ENCODE assay signal across 9 cellular contexts in genomic region chr2:236862961-236863728, GRCh38.
DNase-seq lines count a peak whose midpoint lies in the region; ATAC-seq and TF ChIP-seq lines count a peak whose summit lies in the region.
"Had no signal": no experiment of that assay in that cellular context is flagged by ENCODE, and none has a peak within 500 bp of the region (broad histone marks: within the 10 kb centered on the region; RNA-seq: fewer than 3 reads in every experiment).

No MANE protein-coding gene starts in this region.

- H3K27ac ChIP-seq in GM23248, result peak overlapping the region; percentile 97
- H3K27ac ChIP-seq in heart right ventricle, result no peak overlapping the region

- peaks cover 22% of the 10 kb centered on the region for H3F3A ChIP-seq in GM23248 (ENCODE audit: insufficient read depth)

- H4K20me1 ChIP-seq in GM23248 (ENCODE audit: insufficient read depth), result no peaks in the 10 kb centered on the region

- H3K36me3 ChIP-seq in GM23248 (ENCODE audit: low read depth) (no peaks in the 10 kb centered on the region), heart right ventricle (no peaks in the 10 kb centered on the region)

- peak overlapping the region; percentile 69 for H3K4me2 ChIP-seq in GM23248 (ENCODE audit: unreplicated experiment)

- no peaks in the 10 kb centered on the region for H3K9me2 ChIP-seq in GM23248 (ENCODE audit: insufficient read depth)

- no peak for TF ChIP-seq CTCF in heart right ventricle (IDR thresholded peaks at IDR 0.05)

- WGBS in GM23248 (ENCODE audit: low coverage in 1 of 2, low lambda C conversion rate in 2 of 2, missing lambda C conversion rate in 2 of 2), 2 experiments, result 1% methylated on average over 9 of the region's 9 CpGs
- WGBS in heart right ventricle, 2 donors, result 76 to 84% methylated on average over 9 of the region's 9 CpGs

- H2AFZ ChIP-seq in GM23248, result peak overlapping the region; percentile 70

- in situ Hi-C loops in GM23248 (cut with MboI), result no loop called here

- no peak for ATAC-seq in heart right ventricle
- ATAC-seq: right cardiac atrium had no signal

- H3K4me1 ChIP-seq in GM23248 (ENCODE audit: insufficient read depth) (peaks cover 19% of the 10 kb centered on the region), heart right ventricle (peaks cover 0 to 6% (median 0%) of the 10 kb centered on the region in 9 donors)

- peak overlapping the region; percentile 75 for H3K9ac ChIP-seq in GM23248

- H3K79me2 ChIP-seq in GM23248 (ENCODE audit: insufficient read depth), result no peaks in the 10 kb centered on the region

- H3K27me3 ChIP-seq in GM23248 (replicated peaks; ENCODE audit: insufficient read depth) (no peaks in the 10 kb centered on the region), heart right ventricle (no peaks in the 10 kb centered on the region)

- H3K4me3 ChIP-seq in GM23248 (no peak overlapping the region), heart right ventricle (no peak overlapping the region)

- DNase-seq in DMS79 (lab: John Stamatoyannopoulos, UW), result peak; percentile 20
- peak; percentile 97 for DNase-seq in GM23248
- peak; percentile 87 for DNase-seq in NCI-H526 treated with DMSO at 0.1 percent for 48 hours (lab: John Stamatoyannopoulos, UW)
- peak; percentile 80 for DNase-seq in iris pigment epithelial cell (ENCODE audit: low read depth)
- no peak for DNase-seq in NCI-H82 treated with DMSO at 0.1 percent for 48 hours (lab: John Stamatoyannopoulos, UW; ENCODE audit: unreplicated experiment)
- no peak for DNase-seq in mucosa of gallbladder (ENCODE audit: low spot score)
- no peak for DNase-seq in heart right ventricle
- DNase-seq in HCEC 1CT, result no peak
- DNase-seq: right cardiac atrium had no signal

- no peaks in the 10 kb centered on the region for H3K9me3 ChIP-seq in GM23248 (ENCODE audit: low read depth)
- H3K9me3 ChIP-seq in heart right ventricle, result peaks cover 0 to 20% (median 0%) of the 10 kb centered on the region in 11 donors

- intact Hi-C loops in heart right ventricle (cut with DNase I), result no loop called here

Comparison
In these comparisons a context has a peak if more than half of its experiments do, and no peak if none do; other contexts are left out.
1. DNase-seq: peak in DMS79 (single experiment), GM23248 (single experiment), NCI-H526 treated with DMSO at 0.1 percent for 48 hours (single experiment) and iris pigment epithelial cell (single experiment); none in NCI-H82 treated with DMSO at 0.1 percent for 48 hours (single experiment), mucosa of gallbladder (single experiment), heart right ventricle (0 of 2) and HCEC 1CT (single experiment).